In the genomic region with DNA sequence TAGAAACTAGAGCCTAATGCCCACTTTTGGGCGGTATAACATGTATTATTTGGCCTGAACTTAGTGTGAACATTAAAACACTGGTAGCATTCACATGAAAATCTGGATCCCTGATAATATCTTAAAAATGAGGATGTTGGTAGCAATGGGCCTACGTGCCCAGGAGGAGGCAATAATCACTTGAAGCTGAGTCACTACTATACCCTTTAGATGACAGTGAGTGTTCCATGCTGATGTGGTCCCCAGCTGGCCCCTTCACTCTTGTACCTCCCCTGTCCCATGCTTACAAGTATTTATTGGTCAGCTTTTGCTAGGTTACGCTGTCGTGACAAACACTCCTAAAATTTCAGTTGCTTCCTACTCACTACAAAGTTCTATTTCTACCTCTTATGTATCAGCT, we compare ENCODE assay signal across 22 cellular contexts. TPM values are rescaled to one million over a fixed set of nuclear protein-coding genes. Genes with fewer than 3 reads are reported as not detected.
DNase-seq lines count a peak whose midpoint lies in the region; ATAC-seq, FAIRE-seq and TF ChIP-seq lines count a peak whose summit lies in the region.
"Had no signal": no experiment of that assay in that cellular context is flagged by ENCODE, and none has a peak within 500 bp of the region (broad histone marks: within the 10 kb centered on the region; RNA-seq: fewer than 3 reads in every experiment).

No MANE protein-coding gene starts in this region.

- peak; percentile 48 to 63 for ATAC-seq in activated T-cell treated with anti-CD3 and anti-CD28 coated beads, Interleukin-2, amount 50 U/mL, for 72 hours (replicated peaks in 1 of 2)
- peak; percentile 57; the same call in 2 of the 3 replicates for ATAC-seq in K562
- peak; percentile 69 for ATAC-seq in stimulated activated effector memory CD8-positive, alpha-beta T cell treated with anti-CD3 and anti-CD28 coated beads, Interleukin-12 subunit alpha, Interleukin-12 subunit beta, amount 100 ng/mL, for 72 hours
- ATAC-seq in HG02759 (IDR thresholded peaks at IDR 0.05; ENCODE audit: unreplicated experiment): no peak
- no peak for ATAC-seq in HG03139 (IDR thresholded peaks at IDR 0.05; ENCODE audit: unreplicated experiment)
- ATAC-seq: PC-3 had no signal

- TF ChIP-seq RAD21 in K562 (CRISPR knock-in tag; conservative IDR thresholded peaks at IDR 0.05 in 1 of 2, IDR thresholded peaks at IDR 0.05 in 1 of 2): peak in 1 of 2 experiments; percentile 19; a peak in 1 of 4 replicates

- CTCF ChIA-PET in OCI-LY7 (lab: Charles Lee; ENCODE audit: unreplicated experiment): no interaction called here
- CTCF ChIA-PET in K562 (lab: Yijun Ruan, JAX; ENCODE audit: low intra/inter-chr PET ratio): interaction anchor here (0.7 kb wide), 1 partner anchor 22 kb away, joined by 3 read pairs; no protein-coding TSS in a partner anchor

- H3K4me3 ChIP-seq in OCI-LY7 (ENCODE audit: low read depth, low read length, poor library complexity, severe bottlenecking) (no peak overlapping the region), K562 (no peak overlapping the region)
- H3K4me3 ChIP-seq: BLaER1, testis had no signal

- H3K4me2 ChIP-seq in OCI-LY7 (ENCODE audit: low read length) (no peak overlapping the region), K562 (ENCODE audit: insufficient read depth, low read length) (no peak overlapping the region)
- H3K4me2 ChIP-seq: BLaER1 had no signal

- intact Hi-C loops in OCI-LY7 (cut with micrococcal nuclease; ENCODE audit: unreplicated experiment) (no loop called here), K562 (cut with micrococcal nuclease) (no loop called here)

- peaks cover 9% of the 10 kb centered on the region for H3K27me3 Mint-ChIP-seq in activated T-cell treated with anti-CD3 and anti-CD28 coated beads, Interleukin-2, amount 50 U/mL, for 72 hours (ENCODE audit: low read depth)
- H3K27me3 Mint-ChIP-seq in activated T-cell treated with anti-CD3 and anti-CD28 coated beads, Interleukin-2, amount 50 U/mL, for 24 hours: no peaks in the 10 kb centered on the region

- in situ Hi-C loops in K562 (cut with MboI): no loop called here

- 36% methylated on average over 4 of the region's 4 CpGs for WGBS in K562 (ENCODE audit: insufficient coverage, low coverage, missing lambda C conversion rate)

- no peak overlapping the region for H3K27ac Mint-ChIP-seq in activated T-cell treated with anti-CD3 and anti-CD28 coated beads, Interleukin-2, amount 50 U/mL, for 72 hours
- no peak overlapping the region for H3K27ac Mint-ChIP-seq in activated T-cell treated with anti-CD3 and anti-CD28 coated beads, Interleukin-2, amount 50 U/mL, for 24 hours
- H3K27ac Mint-ChIP-seq in stimulated activated effector memory CD8-positive, alpha-beta T cell treated with anti-CD3 and anti-CD28 coated beads, Interleukin-12 subunit alpha, Interleukin-12 subunit beta, amount 100 ng/mL, for 72 hours: no peak overlapping the region
- H3K27ac Mint-ChIP-seq: activated CD4-positive, alpha-beta memory T cell treated with anti-CD3 and anti-CD28 coated beads, Interleukin-2, amount 10 ng/mL, durations not matched to agents 7 days and 5 days had no signal

- peaks cover 0 to under 1% of the 10 kb centered on the region in 2 experiments; a peak in 2 of 5 replicates for H3K27me3 ChIP-seq in K562 (ENCODE audit: control insufficient read depth in 2 of 2, insufficient read depth in 2 of 2, low read length in 2 of 2)
- H3K27me3 ChIP-seq: BLaER1, brain microvascular endothelial cell, testis had no signal

- H3K36me3 Mint-ChIP-seq in activated T-cell treated with anti-CD3 and anti-CD28 coated beads, Interleukin-2, amount 50 U/mL, for 72 hours (ENCODE audit: insufficient read depth in 2 of 2): peaks cover 0 to 1% of the 10 kb centered on the region in 2 donors
- no peaks in the 10 kb centered on the region for H3K36me3 Mint-ChIP-seq in activated T-cell treated with anti-CD3 and anti-CD28 coated beads, Interleukin-2, amount 50 U/mL, for 24 hours (ENCODE audit: low read depth)
- no peaks in the 10 kb centered on the region for H3K36me3 Mint-ChIP-seq in stimulated activated effector memory CD8-positive, alpha-beta T cell treated with anti-CD3 and anti-CD28 coated beads, Interleukin-12 subunit alpha, Interleukin-12 subunit beta, amount 100 ng/mL, for 72 hours

- no peak overlapping the region for H3K27ac ChIP-seq in OCI-LY7 (ENCODE audit: low read depth, low read length, poor library complexity, severe bottlenecking)
- H3K27ac ChIP-seq in K562 (ENCODE audit: extremely low read depth, low read depth, low read length): no peak overlapping the region
- H3K27ac ChIP-seq: BLaER1, brain microvascular endothelial cell, testis had no signal

- H3K9me3 ChIP-seq in OCI-LY7 (ENCODE audit: low read length) (no peaks in the 10 kb centered on the region), K562 (replicated peaks; ENCODE audit: control insufficient read depth, insufficient read depth, low read depth, low read length) (no peaks in the 10 kb centered on the region)
- H3K9me3 ChIP-seq: testis had no signal

- peaks cover 30% of the 10 kb centered on the region for H3K4me1 Mint-ChIP-seq in activated T-cell treated with anti-CD3 and anti-CD28 coated beads, Interleukin-2, amount 50 U/mL, for 72 hours (ENCODE audit: low read depth)
- peaks cover 25% of the 10 kb centered on the region for H3K4me1 Mint-ChIP-seq in activated T-cell treated with anti-CD3 and anti-CD28 coated beads, Interleukin-2, amount 50 U/mL, for 24 hours (ENCODE audit: low read depth)
- peaks cover 26% of the 10 kb centered on the region for H3K4me1 Mint-ChIP-seq in stimulated activated effector memory CD8-positive, alpha-beta T cell treated with anti-CD3 and anti-CD28 coated beads, Interleukin-12 subunit alpha, Interleukin-12 subunit beta, amount 100 ng/mL, for 72 hours
- H3K4me1 Mint-ChIP-seq: activated CD4-positive, alpha-beta memory T cell treated with anti-CD3 and anti-CD28 coated beads, Interleukin-2, amount 10 ng/mL, durations not matched to agents 7 days and 5 days had no signal

- DNase-seq in activated T-cell treated with anti-CD3 and anti-CD28 coated beads, Interleukin-2, amount 50 U/mL, for 72 hours: no peak
- DNase-seq in activated T-cell treated with anti-CD3 and anti-CD28 coated beads, Interleukin-2, amount 50 U/mL, for 24 hours: no peak
- no peak for DNase-seq in OCI-LY7 (ENCODE audit: low spot score)
- DNase-seq in K562 (ENCODE audit: extremely low read depth in 1 of 4, low spot score in 3 of 4): no peak
- no peak for DNase-seq in stimulated activated effector memory CD8-positive, alpha-beta T cell treated with anti-CD3 and anti-CD28 coated beads, Interleukin-12 subunit alpha, Interleukin-12 subunit beta, amount 100 ng/mL, for 72 hours (ENCODE audit: low spot score in 2 of 2)
- DNase-seq in effector CD4-positive, alpha-beta T cell: no peak
- DNase-seq: activated CD4-positive, alpha-beta memory T cell treated with anti-CD3 and anti-CD28 coated beads, Interleukin-2, amount 10 ng/mL, durations not matched to agents 7 days and 5 days; brain microvascular endothelial cell; DMS79; islet precursor cell; NCI-H2029 treated with DMSO at 0.1 percent for 48 hours; nucleus accumbens; PC-3; stimulated activated CD4-positive, alpha-beta T cell treated with anti-CD3 and anti-CD28 coated beads, Interleukin-15, amount 100 ng/mL, for 24 hours; stimulated activated naive CD4-positive, alpha-beta T cell; testis had no signal

- H3K4me3 Mint-ChIP-seq in activated T-cell treated with anti-CD3 and anti-CD28 coated beads, Interleukin-2, amount 50 U/mL, for 72 hours: no peak overlapping the region
- no peak overlapping the region for H3K4me3 Mint-ChIP-seq in activated T-cell treated with anti-CD3 and anti-CD28 coated beads, Interleukin-2, amount 50 U/mL, for 24 hours
- no peak overlapping the region for H3K4me3 Mint-ChIP-seq in stimulated activated effector memory CD8-positive, alpha-beta T cell treated with anti-CD3 and anti-CD28 coated beads, Interleukin-12 subunit alpha, Interleukin-12 subunit beta, amount 100 ng/mL, for 72 hours
- H3K4me3 Mint-ChIP-seq: activated CD4-positive, alpha-beta memory T cell treated with anti-CD3 and anti-CD28 coated beads, Interleukin-2, amount 10 ng/mL, durations not matched to agents 7 days and 5 days; IgD-negative memory B cell had no signal

- no peak for TF ChIP-seq POLR2A in K562 (conservative IDR thresholded peaks at IDR 0.05)

- H3K36me3 ChIP-seq in OCI-LY7 (ENCODE audit: insufficient read depth, low read length): no peaks in the 10 kb centered on the region
- no peaks in the 10 kb centered on the region for H3K36me3 ChIP-seq in K562 (ENCODE audit: control insufficient read depth, insufficient read depth, low read length)
- H3K36me3 ChIP-seq: BLaER1, brain microvascular endothelial cell had no signal

- peaks cover 0 to 2% of the 10 kb centered on the region in 2 donors for H3K9me3 Mint-ChIP-seq in activated T-cell treated with anti-CD3 and anti-CD28 coated beads, Interleukin-2, amount 50 U/mL, for 72 hours
- no peaks in the 10 kb centered on the region for H3K9me3 Mint-ChIP-seq in activated T-cell treated with anti-CD3 and anti-CD28 coated beads, Interleukin-2, amount 50 U/mL, for 24 hours
- H3K9me3 Mint-ChIP-seq in stimulated activated effector memory CD8-positive, alpha-beta T cell treated with anti-CD3 and anti-CD28 coated beads, Interleukin-12 subunit alpha, Interleukin-12 subunit beta, amount 100 ng/mL, for 72 hours: no peaks in the 10 kb centered on the region

- no peak for FAIRE-seq in K562 (lab: Jason Lieb, UNC)
- FAIRE-seq: GM18507, urothelium cell line had no signal

- H4K20me1 ChIP-seq in OCI-LY7 (ENCODE audit: insufficient read depth, low read length): no peaks in the 10 kb centered on the region
- no peaks in the 10 kb centered on the region for H4K20me1 ChIP-seq in K562 (replicated peaks; ENCODE audit: control insufficient read depth, insufficient read depth, low read length)
- H4K20me1 ChIP-seq: BLaER1 had no signal

- POLR2A ChIA-PET in OCI-LY7 (lab: Charles Lee) (no interaction called here), K562 (lab: Yijun Ruan, JAX) (no interaction called here)

- H3K9ac ChIP-seq in K562 (ENCODE audit: insufficient read depth in 1 of 2, low read depth in 2 of 2, low read length in 2 of 2): no peak overlapping the region
- H3K9ac ChIP-seq: BLaER1 had no signal

- no peaks in the 10 kb centered on the region for H3K9me1 ChIP-seq in K562 (ENCODE audit: control insufficient read depth, insufficient read depth, low read length)

- no peaks in the 10 kb centered on the region for H3K9me2 ChIP-seq in OCI-LY7 (ENCODE audit: insufficient read depth, low read length)

- BruUV-seq in OCI-LY7 (replicated peaks; lab: Mats Ljungman, UMichigan) (no TSS peak), K562 (replicated peaks; lab: Mats Ljungman, UMichigan) (no TSS peak)

- TF ChIP-seq CTCF in OCI-LY7 (conservative IDR thresholded peaks at IDR 0.05; ENCODE audit: low read length) (0 out of 2 replicates have a peak, but pooled peaks have one; percentile 9), K562 (IDR thresholded peaks at IDR 0.05 in 2 of 3, conservative IDR thresholded peaks at IDR 0.05 in 1 of 3; ENCODE audit: insufficient read depth in 2 of 3, low read depth in 1 of 3, low read length in 3 of 3) (peak in 2 of 3 experiments; percentile 16 to 44; a peak in 1 of 6 replicates)

- TF ChIP-seq EP300 in K562 (IDR thresholded peaks at IDR 0.05; ENCODE audit: low read length): no peak

- H3K4me1 ChIP-seq in OCI-LY7 (ENCODE audit: insufficient read depth, low read length, poor library complexity, severe bottlenecking): no peaks in the 10 kb centered on the region
- no peaks in the 10 kb centered on the region; a peak in 2 of 5 replicates for H3K4me1 ChIP-seq in K562 (replicated peaks in 1 of 2; ENCODE audit: control insufficient read depth in 2 of 2, insufficient read depth in 2 of 2, low read length in 2 of 2)
- H3K4me1 ChIP-seq: BLaER1, testis had no signal

- H2AFZ ChIP-seq in OCI-LY7 (ENCODE audit: low read length) (no peak overlapping the region), K562 (ENCODE audit: low read depth, low read length) (no peak overlapping the region)

- no peaks in the 10 kb centered on the region for H3K79me2 ChIP-seq in OCI-LY7 (ENCODE audit: insufficient read depth, low read depth, low read length)
- no peaks in the 10 kb centered on the region for H3K79me2 ChIP-seq in K562 (ENCODE audit: control insufficient read depth, insufficient read depth, low read length)

RNA-seq across cellular contexts. Expression of gene POU2F1, which starts 23.0 kb away (rescaled TPM):
- 10 to 100 TPM; 29.4 to 39.6 TPM for total RNA-seq in activated T-cell treated with anti-CD3 and anti-CD28 coated beads, Interleukin-2, amount 50 U/mL, for 72 hours
- 18.7 and 21.2 TPM in 2 replicates for total RNA-seq in OCI-LY7 (2014; rRNA removed; shearing (Covaris generic))
- total RNA-seq in OCI-LY7 (2022): 52.3 and 53.4 TPM in 2 replicates
- 34.9 and 64.7 TPM in 2 replicates for total RNA-seq in K562 (2011; cell fraction: chromatin; rRNA removed; ENCODE audit: low replicate concordance)
- 9.8 and 13.7 TPM in 2 replicates for total RNA-seq in K562 (2011; cell fraction: nucleolus; rRNA removed)
- 33.9 and 47.9 TPM in 2 replicates for total RNA-seq in K562 (2011; cell fraction: nucleoplasm; rRNA removed)
- total RNA-seq in K562 (2014; rRNA removed): 6.0 and 8.5 TPM in 2 replicates
- 18.2 and 20.1 TPM in 2 replicates for total RNA-seq in K562 (2014; rRNA removed; fragmentation: Illumina TruSeq; extraction: Trizol)
- 14.4 and 14.9 TPM in 2 replicates for total RNA-seq in K562 (2015; rRNA removed; fragmentation: Illumina TruSeq; extraction: Trizol)
- 19.9 and 22.3 TPM in 2 replicates for total RNA-seq in K562 (2021)
- 13.6 and 14.2 TPM in 2 replicates for polyA plus RNA-seq in K562 (2011; rRNA removed)
- 13.0 and 21.3 TPM in 2 replicates for polyA plus RNA-seq in K562 (2011; cell fraction: cytosol; rRNA removed)
- polyA plus RNA-seq in K562 (2011; cell fraction: nucleus; rRNA removed): 15.4 and 22.1 TPM in 2 replicates
- polyA plus RNA-seq in K562 (2012): 3.2 and 5.0 TPM in 2 replicates
- 7.9 and 8.2 TPM in 2 replicates for polyA plus RNA-seq in K562 (2014; fragmentation: Illumina TruSeq; extraction: Trizol)
- 1 to 10 TPM; 2.6 to 6.0 TPM for polyA plus RNA-seq in K562 (2014; fragmentation: Nextera tagmentation; extraction: Ambion mirVana)
- 5.9 and 8.8 TPM in 2 replicates for polyA plus RNA-seq in K562 (2014; rRNA removed)
- polyA minus RNA-seq in K562 (2011; rRNA and poly(A)+ RNA removed): 33.3 and 39.0 TPM in 2 replicates
- polyA minus RNA-seq in K562 (2011; cell fraction: cytosol; rRNA and poly(A)+ RNA removed): 8.8 and 9.9 TPM in 2 replicates
- polyA minus RNA-seq in K562 (2011; cell fraction: nucleus; rRNA and poly(A)+ RNA removed): 16.7 and 24.5 TPM in 2 replicates

Comparison
In these comparisons a context has a peak if more than half of its experiments do, and no peak if none do; other contexts are left out.
1. ATAC-seq: peak in activated T-cell treated with anti-CD3 and anti-CD28 coated beads, Interleukin-2, amount 50 U/mL, for 72 hours (2 of 2), K562 (single experiment) and stimulated activated effector memory CD8-positive, alpha-beta T cell treated with anti-CD3 and anti-CD28 coated beads, Interleukin-12 subunit alpha, Interleukin-12 subunit beta, amount 100 ng/mL, for 72 hours (single experiment); none in HG02759 (single experiment) and HG03139 (single experiment).